ENCODE assay signal across 26 cellular contexts in the genomic region with DNA sequence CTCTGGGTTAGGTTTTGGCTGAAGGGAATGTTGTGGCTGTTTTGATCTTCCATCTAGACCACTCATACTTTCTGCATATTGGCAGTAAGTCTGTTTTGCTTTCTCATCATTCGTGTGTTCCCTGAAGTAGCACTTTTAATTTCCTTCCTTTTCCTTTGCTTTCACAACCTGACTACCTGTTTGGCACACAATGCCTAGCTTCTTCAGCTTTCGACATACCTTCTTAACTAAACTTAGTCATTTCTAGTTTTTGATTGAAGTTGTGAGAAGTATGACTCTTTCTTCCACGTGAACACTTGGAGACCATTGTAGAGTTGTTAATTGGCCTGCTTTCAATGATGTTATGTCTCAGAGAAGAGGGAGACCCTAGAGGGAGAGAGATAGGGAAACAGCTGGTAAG.
DNase-seq lines count a peak whose midpoint lies in the region; ATAC-seq, FAIRE-seq and TF ChIP-seq lines count a peak whose summit lies in the region.
"Had no signal": no experiment of that assay in that cellular context is flagged by ENCODE, and none has a peak within 500 bp of the region (broad histone marks: within the 10 kb centered on the region; RNA-seq: fewer than 3 reads in every experiment).

No MANE protein-coding gene starts in this region.

- peaks cover 3% of the 10 kb centered on the region for H3K27me3 Mint-ChIP-seq in astrocyte (ENCODE audit: low read depth, unreplicated experiment)
- H3K27me3 Mint-ChIP-seq: B cell; CD4-positive, alpha-beta T cell had no signal

- DNase-seq in astrocyte (ENCODE audit: low read depth) (peak; percentile 22), left lung (no peak), upper lobe of right lung (no peak), NCI-H524 (lab: John Stamatoyannopoulos, UW) (no peak)
- DNase-seq: AML-193; CD4-positive, alpha-beta T cell; CD8-positive, alpha-beta T cell; COR-L47; DMS 273 treated with DMSO at 0.1 percent for 48 hours; DMS153; DMS53; DMS79; DND-41; EL; GDM1 had no signal

- FAIRE-seq in astrocyte (lab: Jason Lieb, UNC), result no peak
- FAIRE-seq: A549, GM12878, GM12892, GM18507, GM19239 had no signal

- no peaks in the 10 kb centered on the region for H3K4me1 Mint-ChIP-seq in astrocyte (ENCODE audit: low read depth, unreplicated experiment)
- H3K4me1 Mint-ChIP-seq: B cell had no signal

- H3K9me3 Mint-ChIP-seq in astrocyte (ENCODE audit: unreplicated experiment), result no peaks in the 10 kb centered on the region
- H3K9me3 Mint-ChIP-seq: CD4-positive, alpha-beta T cell had no signal

- no peak overlapping the region for H3K4me2 ChIP-seq in astrocyte (ENCODE audit: low read length)
- H3K4me2 ChIP-seq: A549; BLaER1 treated with 17β-estradiol and CSF1 and Interleukin-3, amounts not matched to agents 10 nM and 100 nM had no signal

- no peak overlapping the region for H2AFZ ChIP-seq in astrocyte (ENCODE audit: low read depth, low read length)

- ATAC-seq in left lung (peak; percentile 65), upper lobe of right lung (peak; percentile 48), GM21737 (IDR thresholded peaks at IDR 0.05; ENCODE audit: unreplicated experiment) (no peak), GM19035 (IDR thresholded peaks at IDR 0.05; ENCODE audit: unreplicated experiment) (no peak)
- ATAC-seq: A549; CD8-positive, alpha-beta T cell; GM12878 had no signal

- H3K79me2 ChIP-seq in astrocyte (ENCODE audit: insufficient read depth, low read length), result no peaks in the 10 kb centered on the region

- H3K27me3 ChIP-seq in astrocyte (ENCODE audit: insufficient read depth, low read length) (no peaks in the 10 kb centered on the region), left lung (no peaks in the 10 kb centered on the region), upper lobe of right lung (no peaks in the 10 kb centered on the region)
- H3K27me3 ChIP-seq: BLaER1 treated with 17β-estradiol and CSF1 and Interleukin-3, amounts not matched to agents 10 nM and 100 nM had no signal

- no peaks in the 10 kb centered on the region for H3K4me1 ChIP-seq in astrocyte (ENCODE audit: insufficient read depth, low read length)
- H3K4me1 ChIP-seq in left lung, result no peaks in the 10 kb centered on the region
- no peaks in the 10 kb centered on the region for H3K4me1 ChIP-seq in upper lobe of right lung
- H3K4me1 ChIP-seq: A549 had no signal

- H3K4me3 ChIP-seq in astrocyte (ENCODE audit: insufficient read depth, low read depth, low read length) (no peak overlapping the region), left lung (no peak overlapping the region), upper lobe of right lung (no peak overlapping the region)
- H3K4me3 ChIP-seq: A549; BLaER1 treated with 17β-estradiol and CSF1 and Interleukin-3, amounts not matched to agents 10 nM and 100 nM; GM12878 had no signal

- no peak overlapping the region for H3K9ac ChIP-seq in astrocyte (ENCODE audit: low read length)
- H3K9ac ChIP-seq: BLaER1 treated with 17β-estradiol and CSF1 and Interleukin-3, amounts not matched to agents 10 nM and 100 nM had no signal

- TF ChIP-seq CTCF in astrocyte (IDR thresholded peaks at IDR 0.05; ENCODE audit: insufficient read depth, low read depth, low read length) (no peak), left lung (IDR thresholded peaks at IDR 0.05) (no peak), upper lobe of right lung (IDR thresholded peaks at IDR 0.05) (no peak)

- H3K27ac ChIP-seq in astrocyte (ENCODE audit: low read depth, low read length) (no peak overlapping the region), left lung (no peak overlapping the region), upper lobe of right lung (no peak overlapping the region)
- H3K27ac ChIP-seq: 22Rv1; A549; BLaER1 treated with 17β-estradiol and CSF1 and Interleukin-3, amounts not matched to agents 10 nM and 100 nM; C4-2B had no signal

- no peaks in the 10 kb centered on the region for H3K36me3 Mint-ChIP-seq in astrocyte (ENCODE audit: low read depth, unreplicated experiment)
- H3K36me3 Mint-ChIP-seq: CD8-positive, alpha-beta T cell had no signal

- H3K9me3 ChIP-seq in astrocyte (ENCODE audit: insufficient read depth, low read depth, low read length) (no peaks in the 10 kb centered on the region), left lung (no peaks in the 10 kb centered on the region), upper lobe of right lung (no peaks in the 10 kb centered on the region)
- H3K9me3 ChIP-seq: A549 had no signal

- no peaks in the 10 kb centered on the region for H4K20me1 ChIP-seq in astrocyte (ENCODE audit: insufficient read depth, low read length)
- H4K20me1 ChIP-seq: BLaER1 treated with 17β-estradiol and CSF1 and Interleukin-3, amounts not matched to agents 10 nM and 100 nM had no signal

- no peaks in the 10 kb centered on the region for H3K36me3 ChIP-seq in astrocyte (ENCODE audit: insufficient read depth, low read length)
- no peaks in the 10 kb centered on the region for H3K36me3 ChIP-seq in left lung
- no peaks in the 10 kb centered on the region for H3K36me3 ChIP-seq in upper lobe of right lung
- H3K36me3 ChIP-seq: BLaER1 treated with 17β-estradiol and CSF1 and Interleukin-3, amounts not matched to agents 10 nM and 100 nM had no signal

- H3K4me3 Mint-ChIP-seq in astrocyte (ENCODE audit: unreplicated experiment), result no peak overlapping the region
- H3K4me3 Mint-ChIP-seq: B cell; CD4-positive, alpha-beta T cell; CD8-positive, alpha-beta T cell had no signal

- intact Hi-C loops in left lung (cut with DNase I), result no loop called here
- intact Hi-C loops in upper lobe of right lung (cut with DNase I), result no loop called here

- no peak overlapping the region for H3K27ac Mint-ChIP-seq in astrocyte (ENCODE audit: unreplicated experiment)
- H3K27ac Mint-ChIP-seq: B cell; CD4-positive, alpha-beta T cell; CD8-positive, alpha-beta T cell had no signal

Comparison
In these comparisons a context has a peak if more than half of its experiments do, and no peak if none do; other contexts are left out.
1. ATAC-seq: peak in left lung (single experiment) and upper lobe of right lung (single experiment); none in GM21737 (single experiment) and GM19035 (single experiment).